In the genomic region with DNA sequence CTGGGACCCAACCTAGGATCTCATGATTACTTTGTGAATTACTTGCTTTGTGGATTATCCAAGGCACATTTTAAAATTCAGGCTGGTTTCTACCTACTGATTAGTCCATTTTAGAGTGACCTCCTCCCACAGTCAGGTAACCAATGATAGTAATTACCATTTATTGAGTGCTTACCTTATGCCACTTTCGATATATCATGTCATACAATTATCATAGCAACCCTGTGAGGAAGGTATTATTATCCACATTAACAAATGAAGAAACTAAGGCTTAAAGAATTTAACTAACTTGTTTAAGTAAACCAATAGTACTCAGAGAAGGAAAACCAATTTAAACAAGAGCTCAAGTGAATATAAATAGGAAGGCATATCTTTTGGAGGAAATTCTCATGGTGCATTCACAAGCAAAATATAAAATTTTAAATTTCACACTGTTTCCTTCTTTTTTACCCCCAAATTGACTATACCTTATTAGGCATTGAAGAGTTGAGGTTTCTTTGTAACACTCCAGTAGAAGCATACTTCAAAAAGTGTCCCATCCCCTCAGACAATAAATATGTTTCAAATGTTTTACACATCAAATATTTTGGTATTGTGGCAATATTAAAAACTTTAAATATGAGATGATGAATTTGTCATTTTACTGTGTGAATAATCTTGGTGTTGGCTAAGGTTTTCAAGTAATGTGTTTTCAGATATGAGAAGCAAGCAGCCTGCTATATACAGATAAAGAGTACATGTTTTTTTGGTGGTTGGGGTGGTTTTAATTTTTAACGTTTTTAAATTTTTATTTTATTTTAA, we compare ENCODE assay signal across 1 cellular context.
TF ChIP-seq lines count a peak whose summit lies in the region.

No MANE protein-coding gene starts in this region.

TF ChIP-seq in K562, 482 proteins besides CTCF, POLR2A, EP300 and RAD21 (continued from another document):
- TF ChIP-seq ZNF395 (CRISPR knock-in tag; IDR thresholded peaks at IDR 0.05), result peak; percentile 12; the same call in 1 of the 2 replicates
- TF ChIP-seq ZNF766 (CRISPR knock-in tag; conservative IDR thresholded peaks at IDR 0.05), result peak; percentile 75
- TF ChIP-seq VEZF1 (CRISPR knock-in tag; IDR thresholded peaks at IDR 0.05), result peak; percentile 43
- TF ChIP-seq RBM14 (IDR thresholded peaks at IDR 0.05; ENCODE audit: borderline replicate concordance, insufficient read depth, low read depth, low read length), result no peak
- TF ChIP-seq, protein P1, sequence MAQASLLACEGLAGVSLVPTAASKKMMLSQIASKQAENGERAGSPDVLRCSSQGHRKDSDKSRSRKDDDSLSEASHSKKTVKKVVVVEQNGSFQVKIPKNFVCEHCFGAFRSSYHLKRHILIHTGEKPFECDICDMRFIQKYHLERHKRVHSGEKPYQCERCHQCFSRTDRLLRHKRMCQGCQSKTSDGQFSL (CRISPR knock-in tag; IDR thresholded peaks at IDR 0.05), result no peak
- TF ChIP-seq, protein P1 (tag; IDR thresholded peaks at IDR 0.05), result 0 out of 4 replicates have a peak, but pooled peaks of 1 of the 2 experiments have one; percentile 12
- no peak for TF ChIP-seq ZNF23 (CRISPR knock-in tag; IDR thresholded peaks at IDR 0.05)
- 0 out of 2 replicates have a peak, but pooled peaks have one; percentile 57 for TF ChIP-seq ARID3A (IDR thresholded peaks at IDR 0.05; ENCODE audit: borderline replicate concordance, low read depth, low read length)
- TF ChIP-seq MCM5 (IDR thresholded peaks at IDR 0.05; ENCODE audit: low read depth), result no peak
- peak; percentile 71 for TF ChIP-seq NCOR1 (IDR thresholded peaks at IDR 0.05)
- peak; percentile 52; the same call in 1 of the 2 replicates for TF ChIP-seq FOXM1 (IDR thresholded peaks at IDR 0.05; ENCODE audit: low read depth)
- no peak for TF ChIP-seq FOXM1 (CRISPR knock-in tag; IDR thresholded peaks at IDR 0.05; ENCODE audit: low read depth)
- TF ChIP-seq BRCA1 (IDR thresholded peaks at IDR 0.05), result no peak
- TF ChIP-seq BRCA1 (CRISPR knock-in tag; IDR thresholded peaks at IDR 0.05), result no peak
- TF ChIP-seq ERF (CRISPR knock-in tag; IDR thresholded peaks at IDR 0.05), result no peak
- TF ChIP-seq OTX1 (CRISPR knock-in tag; IDR thresholded peaks at IDR 0.05), result no peak
- peak; percentile 35; the same call in 1 of the 2 replicates for TF ChIP-seq GATAD2B (IDR thresholded peaks at IDR 0.05; ENCODE audit: borderline replicate concordance)
- 0 out of 2 replicates have a peak, but pooled peaks have one; percentile 5 for TF ChIP-seq GABPA (tag; conservative IDR thresholded peaks at IDR 0.05; ENCODE audit: low read depth)
- 0 out of 2 replicates have a peak, but pooled peaks have one; percentile 11 for TF ChIP-seq ZNF311 (CRISPR knock-in tag; IDR thresholded peaks at IDR 0.05)
- peak; percentile 59; the same call in 1 of the 2 replicates for TF ChIP-seq NCOA1 (IDR thresholded peaks at IDR 0.05; ENCODE audit: low read depth)
- no peak for TF ChIP-seq BDP1 (IDR thresholded peaks at IDR 0.05; ENCODE audit: insufficient read depth, insufficient read length)
- peak; percentile 85 for TF ChIP-seq TCF3 (CRISPR knock-in tag; IDR thresholded peaks at IDR 0.05)
- peak; percentile 46 for TF ChIP-seq HDAC3 (IDR thresholded peaks at IDR 0.05; ENCODE audit: borderline replicate concordance, partially characterized antibody)
- TF ChIP-seq, protein P2, sequence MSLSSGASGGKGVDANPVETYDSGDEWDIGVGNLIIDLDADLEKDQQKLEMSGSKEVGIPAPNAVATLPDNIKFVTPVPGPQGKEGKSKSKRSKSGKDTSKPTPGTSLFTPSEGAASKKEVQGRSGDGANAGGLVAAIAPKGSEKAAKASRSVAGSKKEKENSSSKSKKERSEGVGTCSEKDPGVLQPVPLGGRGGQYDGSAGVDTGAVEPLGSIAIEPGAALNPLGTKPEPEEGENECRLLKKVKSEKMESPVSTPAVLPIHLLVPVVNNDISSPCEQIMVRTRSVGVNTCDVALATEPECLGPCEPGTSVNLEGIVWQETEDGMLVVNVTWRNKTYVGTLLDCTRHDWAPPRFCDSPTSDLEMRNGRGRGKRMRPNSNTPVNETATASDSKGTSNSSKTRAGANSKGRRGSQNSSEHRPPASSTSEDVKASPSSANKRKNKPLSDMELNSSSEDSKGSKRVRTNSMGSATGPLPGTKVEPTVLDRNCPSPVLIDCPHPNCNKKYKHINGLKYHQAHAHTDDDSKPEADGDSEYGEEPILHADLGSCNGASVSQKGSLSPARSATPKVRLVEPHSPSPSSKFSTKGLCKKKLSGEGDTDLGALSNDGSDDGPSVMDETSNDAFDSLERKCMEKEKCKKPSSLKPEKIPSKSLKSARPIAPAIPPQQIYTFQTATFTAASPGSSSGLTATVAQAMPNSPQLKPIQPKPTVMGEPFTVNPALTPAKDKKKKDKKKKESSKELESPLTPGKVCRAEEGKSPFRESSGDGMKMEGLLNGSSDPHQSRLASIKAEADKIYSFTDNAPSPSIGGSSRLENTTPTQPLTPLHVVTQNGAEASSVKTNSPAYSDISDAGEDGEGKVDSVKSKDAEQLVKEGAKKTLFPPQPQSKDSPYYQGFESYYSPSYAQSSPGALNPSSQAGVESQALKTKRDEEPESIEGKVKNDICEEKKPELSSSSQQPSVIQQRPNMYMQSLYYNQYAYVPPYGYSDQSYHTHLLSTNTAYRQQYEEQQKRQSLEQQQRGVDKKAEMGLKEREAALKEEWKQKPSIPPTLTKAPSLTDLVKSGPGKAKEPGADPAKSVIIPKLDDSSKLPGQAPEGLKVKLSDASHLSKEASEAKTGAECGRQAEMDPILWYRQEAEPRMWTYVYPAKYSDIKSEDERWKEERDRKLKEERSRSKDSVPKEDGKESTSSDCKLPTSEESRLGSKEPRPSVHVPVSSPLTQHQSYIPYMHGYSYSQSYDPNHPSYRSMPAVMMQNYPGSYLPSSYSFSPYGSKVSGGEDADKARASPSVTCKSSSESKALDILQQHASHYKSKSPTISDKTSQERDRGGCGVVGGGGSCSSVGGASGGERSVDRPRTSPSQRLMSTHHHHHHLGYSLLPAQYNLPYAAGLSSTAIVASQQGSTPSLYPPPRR (CRISPR knock-in tag; IDR thresholded peaks at IDR 0.05; ENCODE audit: borderline replicate concordance), result no peak
- TF ChIP-seq HDAC8 (tag; IDR thresholded peaks at IDR 0.05), result no peak
- 0 out of 2 replicates have a peak, but pooled peaks have one; percentile 2 for TF ChIP-seq ZNF584 (CRISPR knock-in tag; IDR thresholded peaks at IDR 0.05; ENCODE audit: low read depth)
- TF ChIP-seq NR0B1 (IDR thresholded peaks at IDR 0.05; ENCODE audit: partially characterized antibody), result no peak
- no peak for TF ChIP-seq TRIM28 (IDR thresholded peaks at IDR 0.05)
- TF ChIP-seq HDGF (IDR thresholded peaks at IDR 0.05), result no peak
- peak; percentile 89 for TF ChIP-seq SMARCA4 (IDR thresholded peaks at IDR 0.05)
- peak; percentile 69 for TF ChIP-seq LEF1 (IDR thresholded peaks at IDR 0.05)
- TF ChIP-seq PYGO2 (tag; IDR thresholded peaks at IDR 0.05), result no peak
- peak; percentile 82 for TF ChIP-seq DPF2 (IDR thresholded peaks at IDR 0.05)
- no peak for TF ChIP-seq ZC3H11A (IDR thresholded peaks at IDR 0.05; ENCODE audit: low read depth, low read length)
- no peak for TF ChIP-seq DLX4 (CRISPR knock-in tag; IDR thresholded peaks at IDR 0.05)
- peak; percentile 83 for TF ChIP-seq HMBOX1 (IDR thresholded peaks at IDR 0.05)
